1 cellular context compared by ENCODE assay signal in the genomic region with DNA sequence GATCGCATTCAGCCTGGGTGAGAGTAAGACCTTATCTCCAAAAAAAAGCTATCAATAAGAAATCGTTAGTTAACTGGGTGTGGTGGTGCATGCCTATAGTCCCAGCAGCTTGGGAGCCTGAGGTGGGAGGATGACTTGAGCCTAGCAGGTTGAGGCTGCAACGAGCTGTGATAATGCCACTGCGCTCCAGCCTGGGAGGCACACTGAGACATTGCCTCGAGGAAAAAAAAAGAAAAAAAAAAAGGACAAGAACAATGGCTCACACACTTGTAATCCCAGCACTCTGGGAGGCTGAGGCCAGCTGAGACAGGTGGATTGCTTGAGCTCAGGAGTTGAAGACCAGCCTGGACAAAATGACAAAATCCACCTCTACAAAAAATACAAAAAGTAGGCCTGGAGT.
TF ChIP-seq lines count a peak whose summit lies in the region.

No MANE protein-coding gene starts in this region.

TF ChIP-seq in endothelial cell of umbilical vein, 7 proteins besides CTCF, POLR2A, EP300 and RAD21:
- TF ChIP-seq EZH2 (IDR thresholded peaks at IDR 0.05; ENCODE audit: borderline replicate concordance, low read depth, low read length, severe bottlenecking) = no peak
TF ChIP-seq in endothelial cell of umbilical vein: peak in this region for 0.
